In genomic region chr17:40530988-40531971, GRCh38 we compare ENCODE assay signal across 10 cellular contexts. TPM values are rescaled to one million over a fixed set of nuclear protein-coding genes. Genes with fewer than 3 reads are reported as not detected.
DNase-seq lines count a peak whose midpoint lies in the region; ATAC-seq, FAIRE-seq and TF ChIP-seq lines count a peak whose summit lies in the region.
"Had no signal": no experiment of that assay in that cellular context is flagged by ENCODE, and none has a peak within 500 bp of the region (broad histone marks: within the 10 kb centered on the region; RNA-seq: fewer than 3 reads in every experiment).

No MANE protein-coding gene starts in this region.

- CTCF ChIA-PET in A549 (lab: Yijun Ruan, JAX), result interaction anchor here (1.0 to 36.6 kb wide), 21 partner anchors 8 to 1135 kb away, joined by 3 to 1144 read pairs (median 19); partner anchors contain the start of genes CCR7, IGFBP4 and TOP2A

- no peak for ATAC-seq in A549
- ATAC-seq in sciatic nerve, result no peak
- ATAC-seq in HG03139 (IDR thresholded peaks at IDR 0.05; ENCODE audit: unreplicated experiment), result no peak
- no peak for ATAC-seq in HG02970 (IDR thresholded peaks at IDR 0.05; ENCODE audit: low FRiP score, unreplicated experiment)

- TF ChIP-seq POLR2A in A549 (IDR thresholded peaks at IDR 0.05; ENCODE audit: low read length), result no peak
- TF ChIP-seq POLR2A in Peyer's patch (IDR thresholded peaks at IDR 0.05), result no peak

- POLR2A ChIA-PET in A549 (lab: Yijun Ruan, JAX), result interaction anchor here (0.9 to 9.7 kb wide), 9 partner anchors 20 to 168 kb away, joined by 3 to 177 read pairs (median 26); partner anchors contain the start of gene TOP2A

- H3K4me1 ChIP-seq in A549 (peaks cover 57% of the 10 kb centered on the region), Peyer's patch (peaks cover 0 to 23% (median 18%) of the 10 kb centered on the region in 4 donors)

- H3K4me3 ChIP-seq in A549 (no peak overlapping the region), Peyer's patch (no peak overlapping the region)
- H3K4me3 ChIP-seq: GM23248 had no signal

- TF ChIP-seq EP300 in A549 (IDR thresholded peaks at IDR 0.05), result no peak

- intact Hi-C loops in sciatic nerve (cut with DNase I), result loop anchor here (5.0 kb wide), 1 partner anchor 89 kb away; the partner anchor contains the start of gene IGFBP4

- DNase-seq in A549 (ENCODE audit: low read depth in 1 of 2, low spot score in 1 of 2) (no peak), Peyer's patch (peak in 2 of 3 donors; percentile 38 to 45), sciatic nerve (ENCODE audit: low spot score) (peak; percentile 61), DMS79 (lab: John Stamatoyannopoulos, UW) (no peak), SHP77 (lab: John Stamatoyannopoulos, UW) (no peak)
- peak; percentile 55 for DNase-seq in activated gamma-delta T cell treated with anti-CD3 and anti-CD28 coated beads, Interleukin-2, amount 50 U/mL, for 16 hours (ENCODE audit: low read depth)
- DNase-seq: GM23248, NCI-H2029 had no signal

- H3K27ac ChIP-seq in A549, result peak overlapping the region; percentile 95 to 99
- H3K27ac ChIP-seq in Peyer's patch, result no peak overlapping the region

- H3K27me3 ChIP-seq in Peyer's patch, result no peaks in the 10 kb centered on the region

- no peak for FAIRE-seq in A549 (lab: Jason Lieb, UNC)

- H3K9me3 ChIP-seq in A549 (peaks cover 13% of the 10 kb centered on the region), Peyer's patch (no peaks in the 10 kb centered on the region)

- TF ChIP-seq RAD21 in A549 (conservative IDR thresholded peaks at IDR 0.05 in 1 of 2, IDR thresholded peaks at IDR 0.05 in 1 of 2), result no peak

- 93% methylated on average over 14 of the region's 15 CpGs for WGBS in A549 (ENCODE audit: missing lambda C conversion rate)

- TF ChIP-seq CTCF in A549 (IDR thresholded peaks at IDR 0.05) (no peak), Peyer's patch (IDR thresholded peaks at IDR 0.05) (no peak)

- no peaks in the 10 kb centered on the region for H3K36me3 ChIP-seq in Peyer's patch

- peak overlapping the region; percentile 7; the same call in 1 of the 3 replicates for H3K4me2 ChIP-seq in A549

TF ChIP-seq in A549, 52 proteins besides CTCF, POLR2A, EP300 and RAD21:
- peak; percentile 31; the same call in 1 of the 2 replicates for TF ChIP-seq FOSB (CRISPR knock-in tag; IDR thresholded peaks at IDR 0.05)
- peak; percentile 56; the same call in 1 of the 2 replicates for TF ChIP-seq HOXB5 (CRISPR knock-in tag; IDR thresholded peaks at IDR 0.05)
- TF ChIP-seq RFX5 (IDR thresholded peaks at IDR 0.05), result no peak
- TF ChIP-seq CBX8 (IDR thresholded peaks at IDR 0.05), result no peak
- peak; percentile 62 for TF ChIP-seq HOXB13 (CRISPR knock-in tag; IDR thresholded peaks at IDR 0.05; ENCODE audit: low read depth)
- TF ChIP-seq EHMT2 (IDR thresholded peaks at IDR 0.05; ENCODE audit: low read depth), result no peak
- 0 out of 2 replicates have a peak, but pooled peaks have one; percentile 41 for TF ChIP-seq EHF (CRISPR knock-in tag; IDR thresholded peaks at IDR 0.05)

RNA-seq across cellular contexts. Expression of gene TNS4, which starts 29.9 kb away (rescaled TPM):
- polyA plus RNA-seq in A549 (2011; rRNA removed) (24.2 and 45.9 TPM in 2 replicates), A549 (2017; fragmentation: RNase III; extraction: RNeasy Plus Mini Kit Qiagen cat#74134 plus additional on column Dnase treatment) (61.6 to 75.9 TPM (median 73.5 TPM) in 3 replicates)
- polyA plus RNA-seq in A549 (2012; cell fraction: cytosol; rRNA removed), result 18.0 and 30.2 TPM in 2 replicates
- 83.8 and 125 TPM in 2 replicates for polyA plus RNA-seq in A549 (2012; cell fraction: nucleus; rRNA removed)
- 62.8 and 79.7 TPM in 2 replicates for polyA minus RNA-seq in A549 (2011; rRNA and poly(A)+ RNA removed)
- total RNA-seq in Peyer's patch (1 to 10 TPM in 3 of 4 donors, under 1 TPM in 1; 0.54 to 2.5 (median 1.7) TPM), sciatic nerve (0.36 TPM)
- total RNA-seq: GM23248 had no signal

RNA-seq across cellular contexts. Expression of gene CCR7, which starts 34.0 kb away (rescaled TPM):
- 1.4 and 1.9 TPM in 2 replicates for polyA plus RNA-seq in A549 (2011; rRNA removed)
- polyA plus RNA-seq in A549 (2012; cell fraction: cytosol; rRNA removed), result 0.79 and 1.5 TPM in 2 replicates
- 3.0 and 3.2 TPM in 2 replicates for polyA plus RNA-seq in A549 (2012; cell fraction: nucleus; rRNA removed)
- polyA plus RNA-seq in A549 (2017; fragmentation: RNase III; extraction: RNeasy Plus Mini Kit Qiagen cat#74134 plus additional on column Dnase treatment), result 0.72 to 0.84 TPM (median 0.76 TPM) in 3 replicates
- 1.7 and 3.3 TPM in 2 replicates for polyA minus RNA-seq in A549 (2011; rRNA and poly(A)+ RNA removed)
- total RNA-seq in Peyer's patch, result 10 to 100 TPM in 1 of 4 donors, 1 to 10 TPM in 1, not detected in 2; 3.1 to 22.3 TPM
- 1.4 TPM for total RNA-seq in sciatic nerve
- total RNA-seq: GM23248 had no signal

Comparison
In these comparisons a context has a peak if more than half of its experiments do, and no peak if none do; other contexts are left out.
1. DNase-seq: peak in Peyer's patch (2 of 3), activated gamma-delta T cell treated with anti-CD3 and anti-CD28 coated beads, Interleukin-2, amount 50 U/mL, for 16 hours (single experiment) and sciatic nerve (single experiment); none in A549 (0 of 2), DMS79 (single experiment) and SHP77 (0 of 2).
2. H3K27ac ChIP-seq: peak in A549 (2 of 2); none in Peyer's patch (0 of 4).